ENCODE assay signal across 1 cellular context in genomic region chr6:110800181-110800838, GRCh38.
TF ChIP-seq lines count a peak whose summit lies in the region.

No MANE protein-coding gene starts in this region.

TF ChIP-seq in GM23338, 12 proteins besides CTCF, POLR2A, EP300 and RAD21 (continued from another document):
- TF ChIP-seq, protein P1, sequence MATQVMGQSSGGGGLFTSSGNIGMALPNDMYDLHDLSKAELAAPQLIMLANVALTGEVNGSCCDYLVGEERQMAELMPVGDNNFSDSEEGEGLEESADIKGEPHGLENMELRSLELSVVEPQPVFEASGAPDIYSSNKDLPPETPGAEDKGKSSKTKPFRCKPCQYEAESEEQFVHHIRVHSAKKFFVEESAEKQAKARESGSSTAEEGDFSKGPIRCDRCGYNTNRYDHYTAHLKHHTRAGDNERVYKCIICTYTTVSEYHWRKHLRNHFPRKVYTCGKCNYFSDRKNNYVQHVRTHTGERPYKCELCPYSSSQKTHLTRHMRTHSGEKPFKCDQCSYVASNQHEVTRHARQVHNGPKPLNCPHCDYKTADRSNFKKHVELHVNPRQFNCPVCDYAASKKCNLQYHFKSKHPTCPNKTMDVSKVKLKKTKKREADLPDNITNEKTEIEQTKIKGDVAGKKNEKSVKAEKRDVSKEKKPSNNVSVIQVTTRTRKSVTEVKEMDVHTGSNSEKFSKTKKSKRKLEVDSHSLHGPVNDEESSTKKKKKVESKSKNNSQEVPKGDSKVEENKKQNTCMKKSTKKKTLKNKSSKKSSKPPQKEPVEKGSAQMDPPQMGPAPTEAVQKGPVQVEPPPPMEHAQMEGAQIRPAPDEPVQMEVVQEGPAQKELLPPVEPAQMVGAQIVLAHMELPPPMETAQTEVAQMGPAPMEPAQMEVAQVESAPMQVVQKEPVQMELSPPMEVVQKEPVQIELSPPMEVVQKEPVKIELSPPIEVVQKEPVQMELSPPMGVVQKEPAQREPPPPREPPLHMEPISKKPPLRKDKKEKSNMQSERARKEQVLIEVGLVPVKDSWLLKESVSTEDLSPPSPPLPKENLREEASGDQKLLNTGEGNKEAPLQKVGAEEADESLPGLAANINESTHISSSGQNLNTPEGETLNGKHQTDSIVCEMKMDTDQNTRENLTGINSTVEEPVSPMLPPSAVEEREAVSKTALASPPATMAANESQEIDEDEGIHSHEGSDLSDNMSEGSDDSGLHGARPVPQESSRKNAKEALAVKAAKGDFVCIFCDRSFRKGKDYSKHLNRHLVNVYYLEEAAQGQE (IDR thresholded peaks at IDR 0.05; ENCODE audit: unreplicated experiment), result no peak
- no peak for TF ChIP-seq JUNB (IDR thresholded peaks at IDR 0.05; ENCODE audit: unreplicated experiment)
- no peak for TF ChIP-seq ZNF462 (CRISPR knock-in tag; IDR thresholded peaks at IDR 0.05)
- no peak for TF ChIP-seq EZH2phosphoT487 (IDR thresholded peaks at IDR 0.05; ENCODE audit: unreplicated experiment)
- no peak for TF ChIP-seq STAT1 (IDR thresholded peaks at IDR 0.05; ENCODE audit: unreplicated experiment)
- no peak for TF ChIP-seq ZNF114 (CRISPR knock-in tag; IDR thresholded peaks at IDR 0.05)
- TF ChIP-seq CREB1 (CRISPR knock-in tag; IDR thresholded peaks at IDR 0.05; ENCODE audit: low read depth), result no peak
- TF ChIP-seq, protein P2, sequence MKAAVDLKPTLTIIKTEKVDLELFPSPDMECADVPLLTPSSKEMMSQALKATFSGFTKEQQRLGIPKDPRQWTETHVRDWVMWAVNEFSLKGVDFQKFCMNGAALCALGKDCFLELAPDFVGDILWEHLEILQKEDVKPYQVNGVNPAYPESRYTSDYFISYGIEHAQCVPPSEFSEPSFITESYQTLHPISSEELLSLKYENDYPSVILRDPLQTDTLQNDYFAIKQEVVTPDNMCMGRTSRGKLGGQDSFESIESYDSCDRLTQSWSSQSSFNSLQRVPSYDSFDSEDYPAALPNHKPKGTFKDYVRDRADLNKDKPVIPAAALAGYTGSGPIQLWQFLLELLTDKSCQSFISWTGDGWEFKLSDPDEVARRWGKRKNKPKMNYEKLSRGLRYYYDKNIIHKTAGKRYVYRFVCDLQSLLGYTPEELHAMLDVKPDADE (IDR thresholded peaks at IDR 0.05), result no peak
- TF ChIP-seq NANOG (IDR thresholded peaks at IDR 0.05; ENCODE audit: borderline replicate concordance), result no peak
- no peak for TF ChIP-seq ZNF331 (CRISPR knock-in tag; IDR thresholded peaks at IDR 0.05; ENCODE audit: low read depth)
- TF ChIP-seq POLR2AphosphoS5 (IDR thresholded peaks at IDR 0.05; ENCODE audit: low read depth), result no peak
